Comparison of ENCODE assay signal across 21 cellular contexts in the genomic region with DNA sequence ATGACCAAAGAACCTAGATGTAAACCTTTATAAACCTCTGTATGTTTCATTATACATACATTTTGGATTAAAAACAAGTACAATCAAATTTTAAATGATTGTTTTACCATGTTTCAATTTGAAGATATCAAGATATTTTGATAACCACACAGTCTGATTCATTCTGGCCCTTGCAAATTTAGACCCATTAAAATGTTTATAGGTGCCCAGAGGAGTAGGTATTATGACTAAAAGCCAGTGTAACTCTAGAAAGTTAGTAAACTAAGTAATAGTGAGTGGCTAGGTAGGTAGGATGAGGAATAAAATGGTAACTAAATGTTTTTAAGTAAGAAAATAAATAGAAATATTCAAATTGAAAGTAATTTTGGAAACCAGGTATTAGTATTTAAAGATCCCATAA.
"Had no signal": no experiment of that assay in that cellular context is flagged by ENCODE, and none has a peak within 500 bp of the region (broad histone marks: within the 10 kb centered on the region; RNA-seq: fewer than 3 reads in every experiment).

No MANE protein-coding gene starts in this region.

- DNase-seq: activated CD4-positive, alpha-beta T cell treated with anti-CD3 and anti-CD28 coated beads, Interleukin-2, amount 10 ng/mL, durations not matched to agents 24 days and 14 days; activated CD4-positive, alpha-beta T cell treated with anti-CD3 and anti-CD28 coated beads, Interleukin-2, amount 50 U/mL, for 4 hours; activated CD8-positive, alpha-beta T cell treated with anti-CD3 and anti-CD28 coated beads for 36 hours; activated effector memory CD4-positive, alpha-beta T cell treated with anti-CD3 and anti-CD28 coated beads, Interleukin-2, amount 50 U/mL, for 16 hours; activated naive CD4-positive, alpha-beta T cell; activated naive CD4-positive, alpha-beta T cell treated with anti-CD3 and anti-CD28 coated beads, Interleukin-2, amount 50 U/mL, for 16 hours; activated naive CD8-positive, alpha-beta T cell treated with anti-CD3 and anti-CD28 coated beads for 36 hours; activated T-cell treated with anti-CD3 and anti-CD28 coated beads, Interleukin-2, amount 50 U/mL, for 1 hour; activated T-cell treated with anti-CD3 and anti-CD28 coated beads, Interleukin-2, amount 50 U/mL, for 72 hours; amniotic stem cell; aorta; brain microvascular endothelial cell; central memory CD4-positive, alpha-beta T cell; NCI-H1436 treated with DMSO at 0.1 percent for 48 hours; NCI-H345; NK-92 treated with Interleukin-12 subunit alpha and Interleukin-12 subunit beta, amount 100 ng/mL, for 24 hours; RPMI8226; SK-N-SH had no signal

- H3K9me3 ChIP-seq: SJSA1, SK-N-SH had no signal

- H3K4me3 ChIP-seq: SJSA1 had no signal

- H3K4me1 ChIP-seq: SJSA1 had no signal

- H3K27ac ChIP-seq: brain microvascular endothelial cell, SJSA1 had no signal

- H3K36me3 ChIP-seq: brain microvascular endothelial cell, SJSA1 had no signal

- FAIRE-seq: colon, TTC549 had no signal
